In the genomic region with DNA sequence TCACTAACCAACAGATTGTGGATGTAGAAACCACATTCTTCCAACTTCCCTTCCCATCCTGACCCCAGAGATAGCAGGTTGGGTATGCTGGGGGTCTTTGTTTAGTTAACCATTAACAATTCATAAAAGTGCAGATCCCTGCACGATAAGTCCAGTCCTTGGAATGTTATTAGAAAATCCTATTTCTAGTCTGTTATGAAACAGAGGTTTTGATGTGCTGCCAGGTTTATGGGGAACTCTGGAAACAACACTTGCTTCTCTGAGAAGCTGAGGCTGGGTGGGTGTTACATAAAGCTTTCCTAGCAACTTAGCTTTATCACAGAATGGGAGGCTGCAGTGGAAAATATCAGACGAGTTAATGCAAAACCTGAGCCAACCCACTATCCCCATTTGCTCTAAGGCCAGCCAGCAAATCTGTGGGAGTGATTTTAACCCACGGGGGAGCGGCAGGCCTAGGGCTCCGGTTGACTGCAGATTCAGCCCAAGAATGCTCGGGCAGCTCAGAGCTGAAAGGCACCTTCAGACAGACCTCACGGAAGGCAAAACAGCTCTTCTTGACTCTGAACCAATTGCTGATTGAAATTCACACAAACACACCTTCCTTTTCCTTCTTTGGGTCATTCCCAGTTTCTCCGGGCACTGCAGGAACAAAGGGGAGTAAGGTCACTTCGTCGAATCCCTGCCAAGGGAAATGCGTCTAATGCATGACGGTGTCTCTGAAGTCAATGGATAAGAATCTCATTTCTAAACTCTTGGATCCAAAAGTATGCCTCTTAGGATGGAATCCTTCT, we compare ENCODE assay signal across 1 cellular context.
A peak's percentile ranks its signal among the peaks of the same experiment; 100 is the strongest.
TF ChIP-seq lines count a peak whose summit lies in the region.

No MANE protein-coding gene starts in this region.

TF ChIP-seq in K562, 482 proteins besides CTCF, POLR2A, EP300 and RAD21 (continued from another document):
- TF ChIP-seq, protein P1, sequence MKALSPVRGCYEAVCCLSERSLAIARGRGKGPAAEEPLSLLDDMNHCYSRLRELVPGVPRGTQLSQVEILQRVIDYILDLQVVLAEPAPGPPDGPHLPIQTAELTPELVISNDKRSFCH (CRISPR knock-in tag; IDR thresholded peaks at IDR 0.05): no peak
- TF ChIP-seq, protein P1 (tag; IDR thresholded peaks at IDR 0.05): peak; percentile 41; the same call in 1 of the 2 replicates
- TF ChIP-seq CHD1 (IDR thresholded peaks at IDR 0.05; ENCODE audit: low read length) (no peak), ZNF174 (CRISPR knock-in tag; IDR thresholded peaks at IDR 0.05) (no peak), GTF2F1 (IDR thresholded peaks at IDR 0.05; ENCODE audit: low read depth, low read length) (no peak), E2F3 (CRISPR knock-in tag; IDR thresholded peaks at IDR 0.05) (no peak), ZKSCAN8 (CRISPR knock-in tag; IDR thresholded peaks at IDR 0.05) (no peak), PTRF (tag; IDR thresholded peaks at IDR 0.05) (peak; percentile 41; the same call in 1 of the 2 replicates), NR4A1 (CRISPR knock-in tag; IDR thresholded peaks at IDR 0.05) (no peak), NR4A1 (tag; IDR thresholded peaks at IDR 0.05) (peak; percentile 30; the same call in 1 of the 2 replicates), COPS2 (conservative IDR thresholded peaks at IDR 0.05) (no peak), CBFA2T3 (IDR thresholded peaks at IDR 0.05) (peak; percentile 11; the same call in 1 of the 2 replicates), PHF21A (IDR thresholded peaks at IDR 0.05; ENCODE audit: borderline replicate concordance, low read depth) (no peak), ZNF583 (CRISPR knock-in tag; IDR thresholded peaks at IDR 0.05) (no peak)
- TF ChIP-seq, protein P2, sequence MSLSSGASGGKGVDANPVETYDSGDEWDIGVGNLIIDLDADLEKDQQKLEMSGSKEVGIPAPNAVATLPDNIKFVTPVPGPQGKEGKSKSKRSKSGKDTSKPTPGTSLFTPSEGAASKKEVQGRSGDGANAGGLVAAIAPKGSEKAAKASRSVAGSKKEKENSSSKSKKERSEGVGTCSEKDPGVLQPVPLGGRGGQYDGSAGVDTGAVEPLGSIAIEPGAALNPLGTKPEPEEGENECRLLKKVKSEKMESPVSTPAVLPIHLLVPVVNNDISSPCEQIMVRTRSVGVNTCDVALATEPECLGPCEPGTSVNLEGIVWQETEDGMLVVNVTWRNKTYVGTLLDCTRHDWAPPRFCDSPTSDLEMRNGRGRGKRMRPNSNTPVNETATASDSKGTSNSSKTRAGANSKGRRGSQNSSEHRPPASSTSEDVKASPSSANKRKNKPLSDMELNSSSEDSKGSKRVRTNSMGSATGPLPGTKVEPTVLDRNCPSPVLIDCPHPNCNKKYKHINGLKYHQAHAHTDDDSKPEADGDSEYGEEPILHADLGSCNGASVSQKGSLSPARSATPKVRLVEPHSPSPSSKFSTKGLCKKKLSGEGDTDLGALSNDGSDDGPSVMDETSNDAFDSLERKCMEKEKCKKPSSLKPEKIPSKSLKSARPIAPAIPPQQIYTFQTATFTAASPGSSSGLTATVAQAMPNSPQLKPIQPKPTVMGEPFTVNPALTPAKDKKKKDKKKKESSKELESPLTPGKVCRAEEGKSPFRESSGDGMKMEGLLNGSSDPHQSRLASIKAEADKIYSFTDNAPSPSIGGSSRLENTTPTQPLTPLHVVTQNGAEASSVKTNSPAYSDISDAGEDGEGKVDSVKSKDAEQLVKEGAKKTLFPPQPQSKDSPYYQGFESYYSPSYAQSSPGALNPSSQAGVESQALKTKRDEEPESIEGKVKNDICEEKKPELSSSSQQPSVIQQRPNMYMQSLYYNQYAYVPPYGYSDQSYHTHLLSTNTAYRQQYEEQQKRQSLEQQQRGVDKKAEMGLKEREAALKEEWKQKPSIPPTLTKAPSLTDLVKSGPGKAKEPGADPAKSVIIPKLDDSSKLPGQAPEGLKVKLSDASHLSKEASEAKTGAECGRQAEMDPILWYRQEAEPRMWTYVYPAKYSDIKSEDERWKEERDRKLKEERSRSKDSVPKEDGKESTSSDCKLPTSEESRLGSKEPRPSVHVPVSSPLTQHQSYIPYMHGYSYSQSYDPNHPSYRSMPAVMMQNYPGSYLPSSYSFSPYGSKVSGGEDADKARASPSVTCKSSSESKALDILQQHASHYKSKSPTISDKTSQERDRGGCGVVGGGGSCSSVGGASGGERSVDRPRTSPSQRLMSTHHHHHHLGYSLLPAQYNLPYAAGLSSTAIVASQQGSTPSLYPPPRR (CRISPR knock-in tag; IDR thresholded peaks at IDR 0.05; ENCODE audit: borderline replicate concordance): no peak
- TF ChIP-seq, protein P3, sequence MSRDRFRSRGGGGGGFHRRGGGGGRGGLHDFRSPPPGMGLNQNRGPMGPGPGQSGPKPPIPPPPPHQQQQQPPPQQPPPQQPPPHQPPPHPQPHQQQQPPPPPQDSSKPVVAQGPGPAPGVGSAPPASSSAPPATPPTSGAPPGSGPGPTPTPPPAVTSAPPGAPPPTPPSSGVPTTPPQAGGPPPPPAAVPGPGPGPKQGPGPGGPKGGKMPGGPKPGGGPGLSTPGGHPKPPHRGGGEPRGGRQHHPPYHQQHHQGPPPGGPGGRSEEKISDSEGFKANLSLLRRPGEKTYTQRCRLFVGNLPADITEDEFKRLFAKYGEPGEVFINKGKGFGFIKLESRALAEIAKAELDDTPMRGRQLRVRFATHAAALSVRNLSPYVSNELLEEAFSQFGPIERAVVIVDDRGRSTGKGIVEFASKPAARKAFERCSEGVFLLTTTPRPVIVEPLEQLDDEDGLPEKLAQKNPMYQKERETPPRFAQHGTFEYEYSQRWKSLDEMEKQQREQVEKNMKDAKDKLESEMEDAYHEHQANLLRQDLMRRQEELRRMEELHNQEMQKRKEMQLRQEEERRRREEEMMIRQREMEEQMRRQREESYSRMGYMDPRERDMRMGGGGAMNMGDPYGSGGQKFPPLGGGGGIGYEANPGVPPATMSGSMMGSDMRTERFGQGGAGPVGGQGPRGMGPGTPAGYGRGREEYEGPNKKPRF (IDR thresholded peaks at IDR 0.05; ENCODE audit: low read depth, low read length): no peak
